ENCODE assay signal across 8 cellular contexts in the genomic region with DNA sequence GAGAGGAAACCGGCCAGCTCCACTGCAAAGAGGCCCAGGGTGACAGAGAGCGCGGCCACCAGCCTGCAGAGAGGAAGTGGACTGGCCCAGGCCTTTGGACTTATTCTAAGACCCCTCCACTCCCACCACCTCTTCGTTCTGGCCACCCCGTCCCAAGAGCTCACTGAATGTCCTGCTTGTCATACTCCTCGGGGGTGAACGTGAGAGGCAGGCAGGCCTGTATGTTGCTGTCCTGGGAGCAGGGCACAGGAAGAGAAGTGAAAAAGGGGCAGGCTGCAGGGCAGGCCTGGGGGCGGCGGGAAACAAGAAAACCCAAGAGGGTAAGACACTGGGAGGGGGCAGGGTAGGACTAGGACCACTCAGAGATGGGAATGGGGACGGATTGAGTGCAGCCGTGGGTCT. TPM values are rescaled to one million over a fixed set of nuclear protein-coding genes. Genes with fewer than 3 reads are reported as not detected.
DNase-seq lines count a peak whose midpoint lies in the region; ATAC-seq and TF ChIP-seq lines count a peak whose summit lies in the region.

No MANE protein-coding gene starts in this region.

- no peaks in the 10 kb centered on the region for H3K36me3 Mint-ChIP-seq in activated CD8-positive, alpha-beta memory T cell treated with anti-CD3 and anti-CD28 coated beads, Interleukin-2, amount 10 ng/mL, durations not matched to agents 7 days and 5 days
- H3K36me3 Mint-ChIP-seq in neural crest cell (ENCODE audit: low read depth), result no peaks in the 10 kb centered on the region

- peaks cover 41% of the 10 kb centered on the region for H3K4me1 Mint-ChIP-seq in activated CD8-positive, alpha-beta memory T cell treated with anti-CD3 and anti-CD28 coated beads, Interleukin-2, amount 10 ng/mL, durations not matched to agents 7 days and 5 days
- H3K4me1 Mint-ChIP-seq in neural crest cell, result peaks cover 50% of the 10 kb centered on the region

- peak overlapping the region; percentile 84 for H3K4me3 Mint-ChIP-seq in activated CD8-positive, alpha-beta memory T cell treated with anti-CD3 and anti-CD28 coated beads, Interleukin-2, amount 10 ng/mL, durations not matched to agents 7 days and 5 days
- H3K4me3 Mint-ChIP-seq in neural crest cell, result peak overlapping the region; percentile 92

- H3K4me3 ChIP-seq in epithelial cell of esophagus (ENCODE audit: low read length), result peak overlapping the region; percentile 80

- H3K27me3 Mint-ChIP-seq in activated CD8-positive, alpha-beta memory T cell treated with anti-CD3 and anti-CD28 coated beads, Interleukin-2, amount 10 ng/mL, durations not matched to agents 7 days and 5 days, result no peaks in the 10 kb centered on the region
- peaks cover 8% of the 10 kb centered on the region for H3K27me3 Mint-ChIP-seq in neural crest cell (ENCODE audit: low read depth)

- peak overlapping the region; percentile 87 for H3K27ac Mint-ChIP-seq in activated CD8-positive, alpha-beta memory T cell treated with anti-CD3 and anti-CD28 coated beads, Interleukin-2, amount 10 ng/mL, durations not matched to agents 7 days and 5 days
- H3K27ac Mint-ChIP-seq in neural crest cell (ENCODE audit: unreplicated experiment), result peak overlapping the region; percentile 99

- DNase-seq in activated CD8-positive, alpha-beta memory T cell treated with anti-CD3 and anti-CD28 coated beads, Interleukin-2, amount 10 ng/mL, durations not matched to agents 7 days and 5 days, result no peak
- no peak for DNase-seq in activated CD8-positive, alpha-beta memory T cell treated with anti-CD3 and anti-CD28 coated beads, Interleukin-2, amount 50 U/mL, for 4 hours
- peak; percentile 29 for DNase-seq in RPMI8226
- no peak for DNase-seq in epithelial cell of esophagus (ENCODE audit: low read depth)
- DNase-seq in neural crest cell (ENCODE audit: low read depth, low spot score), result no peak
- no peak for DNase-seq in AML-193 (lab: John Stamatoyannopoulos, UW)
- no peak for DNase-seq in HuH-7 (ENCODE audit: low spot score)

- CTCF ChIA-PET in activated CD8-positive, alpha-beta memory T cell treated with anti-CD3 and anti-CD28 coated beads, Interleukin-2, amount 10 ng/mL, durations not matched to agents 7 days and 5 days (lab: Charles Lee), result interaction anchor here (0.6 to 3.1 kb wide), 6 partner anchors 8 to 57 kb away, joined by 3 to 15 read pairs (median 4); no protein-coding TSS in a partner anchor

- H3K9me3 Mint-ChIP-seq in activated CD8-positive, alpha-beta memory T cell treated with anti-CD3 and anti-CD28 coated beads, Interleukin-2, amount 10 ng/mL, durations not matched to agents 7 days and 5 days (ENCODE audit: low read depth), result no peaks in the 10 kb centered on the region
- H3K9me3 Mint-ChIP-seq in neural crest cell, result no peaks in the 10 kb centered on the region

- peak; percentile 1 for ATAC-seq in activated CD8-positive, alpha-beta memory T cell treated with anti-CD3 and anti-CD28 coated beads, Interleukin-2, amount 10 ng/mL, durations not matched to agents 7 days and 5 days
- no peak for ATAC-seq in GM21360 (IDR thresholded peaks at IDR 0.05; ENCODE audit: unreplicated experiment)

- TF ChIP-seq CTCF in epithelial cell of esophagus (IDR thresholded peaks at IDR 0.05; ENCODE audit: insufficient read depth, low read depth, low read length, missing control alignments) (no peak), neural crest cell (conservative IDR thresholded peaks at IDR 0.05) (no peak)

RNA-seq across cellular contexts. Expression of gene TMEM107, which starts 0.4 kb away (rescaled TPM):
- total RNA-seq in activated CD8-positive, alpha-beta memory T cell treated with anti-CD3 and anti-CD28 coated beads, Interleukin-2, amount 10 ng/mL, durations not matched to agents 7 days and 5 days, result 10 to 100 TPM; 29.9 to 61.0 TPM
- 41.4 and 45.7 TPM in 2 replicates for total RNA-seq in neural crest cell

RNA-seq across cellular contexts. Expression of gene VAMP2, which starts 13.0 kb away (rescaled TPM):
- total RNA-seq in activated CD8-positive, alpha-beta memory T cell treated with anti-CD3 and anti-CD28 coated beads, Interleukin-2, amount 10 ng/mL, durations not matched to agents 7 days and 5 days, result 10 to 100 TPM; 47.6 to 68.9 TPM
- 47.2 and 49.7 TPM in 2 replicates for total RNA-seq in neural crest cell

RNA-seq across cellular contexts. Expression of gene BORCS6, which starts 14.2 kb away (rescaled TPM):
- total RNA-seq in activated CD8-positive, alpha-beta memory T cell treated with anti-CD3 and anti-CD28 coated beads, Interleukin-2, amount 10 ng/mL, durations not matched to agents 7 days and 5 days, result 10 to 100 TPM; 14.9 to 16.8 TPM
- total RNA-seq in neural crest cell, result 5.5 and 5.6 TPM in 2 replicates

RNA-seq across cellular contexts. Expression of gene PER1, which starts 23.6 kb away (rescaled TPM):
- 10 to 100 TPM; 47.3 to 56.4 TPM for total RNA-seq in activated CD8-positive, alpha-beta memory T cell treated with anti-CD3 and anti-CD28 coated beads, Interleukin-2, amount 10 ng/mL, durations not matched to agents 7 days and 5 days
- total RNA-seq in neural crest cell, result 38.3 and 51.6 TPM in 2 replicates

RNA-seq across cellular contexts. Expression of gene AURKB, which starts 34.6 kb away (rescaled TPM):
- 100 to 1,000 TPM; 197 to 234 TPM for total RNA-seq in activated CD8-positive, alpha-beta memory T cell treated with anti-CD3 and anti-CD28 coated beads, Interleukin-2, amount 10 ng/mL, durations not matched to agents 7 days and 5 days
- total RNA-seq in neural crest cell, result 176 and 186 TPM in 2 replicates
